In the genomic region with DNA sequence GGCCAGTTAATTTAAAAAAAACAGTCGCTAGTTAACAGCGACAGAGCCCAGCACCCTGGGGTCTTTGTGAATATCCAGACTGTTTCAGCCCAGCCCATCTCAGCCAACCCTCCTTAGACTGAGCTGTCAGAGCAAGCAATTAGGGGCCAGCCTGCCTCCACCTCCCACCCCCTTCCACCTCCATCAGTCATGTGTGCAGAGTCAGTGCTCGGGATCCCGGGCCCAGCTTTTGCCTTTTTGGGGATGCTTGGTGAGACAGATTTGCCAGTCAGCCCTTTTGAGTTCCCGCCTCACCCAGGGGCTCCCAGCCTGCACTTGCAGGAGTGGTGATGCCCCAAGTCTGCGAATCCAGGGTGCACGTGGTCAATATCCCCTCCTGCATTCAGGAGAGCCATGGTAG, we compare ENCODE assay signal across 28 cellular contexts.
"Had no signal": no experiment of that assay in that cellular context is flagged by ENCODE, and none has a peak within 500 bp of the region (broad histone marks: within the 10 kb centered on the region; RNA-seq: fewer than 3 reads in every experiment).

No MANE protein-coding gene starts in this region.

- H3K4me1 Mint-ChIP-seq: mesothelial cell of epicardium, natural killer cell had no signal

- H3K36me3 ChIP-seq: neutrophil, thoracic aorta, tibial artery, upper lobe of right lung had no signal

- H3K27me3 Mint-ChIP-seq: naive B cell; stimulated activated naive CD8-positive, alpha-beta T cell treated with anti-CD3 and anti-CD28 coated beads, Interleukin-15, Interleukin-2, amounts not matched to agents 100 ng/mL and 50 ng/mL, for 24 hours had no signal

- H3K9ac ChIP-seq: parathyroid adenoma had no signal

- ATAC-seq: heart left ventricle, natural killer cell, right cardiac atrium, sciatic nerve, upper lobe of right lung had no signal

- H3K27ac ChIP-seq: heart left ventricle, left ventricle myocardium inferior, neutrophil, parathyroid adenoma, skin epidermis, suprapubic skin, thoracic aorta, tibial artery, upper lobe of right lung had no signal

- H3K4me1 ChIP-seq: heart left ventricle, left ventricle myocardium inferior, parathyroid adenoma, suprapubic skin, tibial artery, upper lobe of right lung had no signal

- H3K4me3 Mint-ChIP-seq: mesothelial cell of epicardium; natural killer cell; nephron progenitor cell; stimulated activated naive CD8-positive, alpha-beta T cell treated with anti-CD3 and anti-CD28 coated beads, Interleukin-15, Interleukin-2, amounts not matched to agents 100 ng/mL and 50 ng/mL, for 24 hours had no signal

- H3K79me2 ChIP-seq: parathyroid adenoma had no signal

- H2AFZ ChIP-seq: parathyroid adenoma had no signal

- H3K36me3 Mint-ChIP-seq: mesothelial cell of epicardium, natural killer cell had no signal

- H3K4me3 ChIP-seq: heart left ventricle, left ventricle myocardium inferior, lung, skin epidermis, suprapubic skin, thoracic aorta, tibial artery, upper lobe of right lung had no signal

- H3K9me3 Mint-ChIP-seq: mesothelial cell of epicardium; naive B cell; natural killer cell; nephron progenitor cell; stimulated activated naive CD8-positive, alpha-beta T cell treated with anti-CD3 and anti-CD28 coated beads, Interleukin-15, Interleukin-2, amounts not matched to agents 100 ng/mL and 50 ng/mL, for 24 hours had no signal

- H3K27ac Mint-ChIP-seq: mesothelial cell of epicardium, nephron progenitor cell had no signal

- DNase-seq: heart left ventricle; hypothalamus; islet precursor cell; left ventricle myocardium inferior; mesendoderm; naive B cell; natural killer cell; nephron progenitor cell; occipital lobe; retina; right cardiac atrium; stimulated activated CD4-positive, alpha-beta T cell treated with anti-CD3 and anti-CD28 coated beads, Interleukin-12 subunit alpha, Interleukin-12 subunit beta, amount 100 ng/mL, for 4 hours; stimulated activated CD4-positive, alpha-beta T cell treated with anti-CD3 and anti-CD28 coated beads, Interleukin-15, amount 100 ng/mL, for 24 hours; stimulated activated CD4-positive, alpha-beta T cell treated with anti-CD3 and anti-CD28 coated beads, Interleukin-2, amount 100 ng/mL, for 24 hours; stimulated activated CD4-positive, alpha-beta T cell treated with anti-CD3 and anti-CD28 coated beads, Interleukin-4, amount 100 ng/mL, for 1 hour; stimulated activated naive CD4-positive, alpha-beta T cell; tibial artery; trophoblast cell; upper lobe of right lung had no signal

- H3K9me3 ChIP-seq: heart left ventricle, left ventricle myocardium inferior, neutrophil, suprapubic skin, thoracic aorta, tibial artery, upper lobe of right lung had no signal

- H3K27me3 ChIP-seq: heart left ventricle, neutrophil, upper lobe of right lung had no signal
